In genomic region chr2:85420743-85421705, GRCh38 we compare ENCODE assay signal across 8 cellular contexts. TPM values are rescaled to one million over a fixed set of nuclear protein-coding genes. Genes with fewer than 3 reads are reported as not detected.
A peak's percentile ranks its signal among the peaks of the same experiment; 100 is the strongest.
DNase-seq lines count a peak whose midpoint lies in the region; ATAC-seq, FAIRE-seq and TF ChIP-seq lines count a peak whose summit lies in the region.

No MANE protein-coding gene starts in this region.

- H3K27ac ChIP-seq in pancreas: peak overlapping the region; percentile 79 to 88 (median 84)
- peak overlapping the region; percentile 91 to 99 for H3K27ac ChIP-seq in tibial artery

- H3K4me3 ChIP-seq in H7 (ENCODE audit: insufficient read depth, low read depth, low read length): no peak overlapping the region
- H3K4me3 ChIP-seq in MG63: no peak overlapping the region
- H3K4me3 ChIP-seq in pancreas: peak overlapping the region in 1 of 4 donors; percentile 6
- peak overlapping the region in 1 of 2 donors; percentile 35 for H3K4me3 ChIP-seq in tibial artery

- CTCF ChIA-PET in activated naive CD4-positive, alpha-beta T cell treated with anti-CD3 and anti-CD28 coated beads, Interleukin-2, amount 10 ng/mL, durations not matched to agents 7 days and 5 days (lab: Charles Lee): interaction anchor here (0.6 to 6.1 kb wide), 19 partner anchors 12 to 308 kb away, joined by 3 to 197 read pairs (median 4); partner anchors contain the start of genes ELMOD3, GGCX, MAT2A and RETSAT

- H3K4me3 Mint-ChIP-seq in activated naive CD4-positive, alpha-beta T cell treated with anti-CD3 and anti-CD28 coated beads, Interleukin-2, amount 10 ng/mL, durations not matched to agents 7 days and 5 days: peak overlapping the region; percentile 57

- H3K9me3 Mint-ChIP-seq in activated naive CD4-positive, alpha-beta T cell treated with anti-CD3 and anti-CD28 coated beads, Interleukin-2, amount 10 ng/mL, durations not matched to agents 7 days and 5 days: no peaks in the 10 kb centered on the region

- H3K9me3 ChIP-seq in MG63 (no peaks in the 10 kb centered on the region), pancreas (no peaks in the 10 kb centered on the region), tibial artery (no peaks in the 10 kb centered on the region)

- WGBS in pancreas, 2 donors: 8% methylated on average over 31 of the region's 31 CpGs

- peak; percentile 99 to 100 (median 100) for TF ChIP-seq CTCF in pancreas (IDR thresholded peaks at IDR 0.05)
- peak; percentile 99 to 100 for TF ChIP-seq CTCF in tibial artery (IDR thresholded peaks at IDR 0.05)

- H3K36me3 Mint-ChIP-seq in activated naive CD4-positive, alpha-beta T cell treated with anti-CD3 and anti-CD28 coated beads, Interleukin-2, amount 10 ng/mL, durations not matched to agents 7 days and 5 days: no peaks in the 10 kb centered on the region

- H3K4me1 ChIP-seq in pancreas: peaks cover 30 to 51% (median 42%) of the 10 kb centered on the region in 3 donors
- H3K4me1 ChIP-seq in tibial artery: peaks cover 0 to 33% (median 27%) of the 10 kb centered on the region in 4 donors

- H3K4me1 Mint-ChIP-seq in activated naive CD4-positive, alpha-beta T cell treated with anti-CD3 and anti-CD28 coated beads, Interleukin-2, amount 10 ng/mL, durations not matched to agents 7 days and 5 days: peaks cover 35% of the 10 kb centered on the region

- intact Hi-C loops in pancreas (cut with DNase I): loop anchor here (5.0 to 10.0 kb wide), 2 partner anchors 131 to 134 kb away; no protein-coding TSS in a partner anchor
- intact Hi-C loops in tibial artery (cut with DNase I; ENCODE audit: low total_unique reads): loop anchor here (2.0 kb wide), 1 partner anchor 132 kb away; no protein-coding TSS in a partner anchor

- no peaks in the 10 kb centered on the region for H3K27me3 ChIP-seq in H7 (ENCODE audit: control insufficient read depth, insufficient read depth, low read length)
- H3K27me3 ChIP-seq in MG63: no peaks in the 10 kb centered on the region
- no peaks in the 10 kb centered on the region for H3K27me3 ChIP-seq in pancreas
- H3K27me3 ChIP-seq in tibial artery: no peaks in the 10 kb centered on the region

- DNase-seq in ELF-1 (ENCODE audit: low read depth, low spot score): peak; percentile 96
- peak; percentile 96 for DNase-seq in H7
- peak; percentile 84 for DNase-seq in MG63
- peak; percentile 88 for DNase-seq in SK-N-DZ (ENCODE audit: low spot score)
- DNase-seq in activated naive CD4-positive, alpha-beta T cell treated with anti-CD3 and anti-CD28 coated beads, Interleukin-2, amount 10 ng/mL, durations not matched to agents 7 days and 5 days: peak; percentile 94
- DNase-seq in globus pallidus (ENCODE audit: low spot score): peak; percentile 92
- peak; percentile 93 to 98 (median 96) for DNase-seq in pancreas
- peak; percentile 82 to 91 for DNase-seq in tibial artery

- ATAC-seq in pancreas: peak; percentile 76 to 85 (median 80)

- H3K27ac Mint-ChIP-seq in activated naive CD4-positive, alpha-beta T cell treated with anti-CD3 and anti-CD28 coated beads, Interleukin-2, amount 10 ng/mL, durations not matched to agents 7 days and 5 days: peak overlapping the region; percentile 80

- peaks cover 11% of the 10 kb centered on the region for H3K27me3 Mint-ChIP-seq in activated naive CD4-positive, alpha-beta T cell treated with anti-CD3 and anti-CD28 coated beads, Interleukin-2, amount 10 ng/mL, durations not matched to agents 7 days and 5 days

- no peak for FAIRE-seq in pancreas (lab: Jason Lieb, UNC)

- H3K36me3 ChIP-seq in H7 (replicated peaks; ENCODE audit: control insufficient read depth, insufficient read depth, low read length) (no peaks in the 10 kb centered on the region), MG63 (no peaks in the 10 kb centered on the region), pancreas (no peaks in the 10 kb centered on the region), tibial artery (no peaks in the 10 kb centered on the region)

RNA-seq across cellular contexts. Expression of gene SH2D6, which starts 2.5 kb away (rescaled TPM):
- total RNA-seq in H7 (2014; rRNA removed; shearing (Covaris generic)): not detected in 2 replicates
- total RNA-seq in MG63 (2014; rRNA removed; shearing (Covaris generic); ENCODE audit: low replicate concordance): 0.76 and 1.2 TPM in 2 replicates
- 0.07 TPM in 1 of 2 replicates, not detected in the other for polyA plus RNA-seq in SK-N-DZ (2014; cell fraction: cytosol; rRNA removed)
- polyA plus RNA-seq in SK-N-DZ (2014; cell fraction: nucleus; rRNA removed): 1.5 and 1.8 TPM in 2 replicates
- total RNA-seq in pancreas: 1 to 10 TPM in 5 of 6 donors, under 1 TPM in 1; 0.70 to 9.7 (median 2.8) TPM
- 10 to 100 TPM; 21.3 to 28.1 TPM for polyA plus RNA-seq in pancreas

RNA-seq across cellular contexts. Expression of gene CAPG, which starts 10.9 kb away (rescaled TPM):
- total RNA-seq in H7 (2014; rRNA removed; shearing (Covaris generic)): 242 and 268 TPM in 2 replicates
- total RNA-seq in MG63 (2014; rRNA removed; shearing (Covaris generic); ENCODE audit: low replicate concordance): 283 and 538 TPM in 2 replicates
- 4.5 and 20.2 TPM in 2 replicates for polyA plus RNA-seq in SK-N-DZ (2014; cell fraction: cytosol; rRNA removed)
- 3.2 and 13.6 TPM in 2 replicates for polyA plus RNA-seq in SK-N-DZ (2014; cell fraction: nucleus; rRNA removed)
- total RNA-seq in pancreas: 100 to 1,000 TPM in 1 of 6 donors, 10 to 100 TPM in 5; 10.9 to 111 (median 29.0) TPM
- 10 to 100 TPM; 37.6 to 41.3 TPM for polyA plus RNA-seq in pancreas
